In genomic region chr16:67393111-67393789, GRCh38 we compare ENCODE assay signal across 7 cellular contexts. TPM values are rescaled to one million over a fixed set of nuclear protein-coding genes. Genes with fewer than 3 reads are reported as not detected.
DNase-seq lines count a peak whose midpoint lies in the region; ATAC-seq and TF ChIP-seq lines count a peak whose summit lies in the region.

TSS of gene TPPP3 (minus strand) at chr16:67393498. CDS start at chr16:67391111, 2,387 bp downstream.

- H3K4me3 ChIP-seq in neutrophil (ENCODE audit: low read depth in 1 of 2, low read length in 1 of 2) (peak within 1 kb of the TSS; percentile 31 to 49), upper lobe of right lung (peak within 1 kb of the TSS; percentile 42)

- intact Hi-C loops in cardiac septum (cut with DNase I) (no loop called here), upper lobe of right lung (cut with DNase I) (loop anchor here (10.0 kb wide), 1 partner anchor 118 kb away; the partner anchor contains the start of gene PLEKHG4)

- H3K4me1 ChIP-seq in neutrophil (ENCODE audit: control insufficient read depth in 1 of 2, insufficient read depth in 1 of 2, low read depth in 1 of 2, low read length in 1 of 2) (peaks cover 43 to 49% of the 10 kb centered on the region in 2 experiments), upper lobe of right lung (peaks cover 40% of the 10 kb centered on the region)

- peaks cover 65% of the 10 kb centered on the region for H3K27me3 ChIP-seq in neutrophil
- no peaks in the 10 kb centered on the region for H3K27me3 ChIP-seq in upper lobe of right lung

- H3K36me3 ChIP-seq in neutrophil (no peaks in the 10 kb centered on the region), upper lobe of right lung (no peaks in the 10 kb centered on the region)

- H3K27ac ChIP-seq in neutrophil (no peak within 1 kb of the TSS), upper lobe of right lung (peak within 1 kb of the TSS; percentile 71)

- DNase-seq in NCI-H69 (lab: John Stamatoyannopoulos, UW), result peak; percentile 91
- peak; percentile 34 for DNase-seq in amniotic stem cell (lab: John Stamatoyannopoulos, UW)
- peak; percentile 91 for DNase-seq in cardiac septum (ENCODE audit: low spot score)
- peak; percentile 90 for DNase-seq in upper lobe of right lung
- DNase-seq in GF-D8 (lab: John Stamatoyannopoulos, UW), result no peak

- peak; percentile 77 for ATAC-seq in upper lobe of right lung

- peak; percentile 44 for TF ChIP-seq CTCF in GM12874 (IDR thresholded peaks at IDR 0.05; ENCODE audit: insufficient read depth, low read depth, low read length)
- peak; percentile 21 for TF ChIP-seq CTCF in neutrophil (IDR thresholded peaks at IDR 0.05)
- peak; percentile 74 for TF ChIP-seq CTCF in upper lobe of right lung (IDR thresholded peaks at IDR 0.05)

- H3K9me3 ChIP-seq in neutrophil, result no peaks in the 10 kb centered on the region
- H3K9me3 ChIP-seq in upper lobe of right lung, result no peaks in the 10 kb centered on the region

RNA-seq across cellular contexts. Expression of gene TPPP3, which starts in this region (rescaled TPM):
- total RNA-seq in cardiac septum (9.6 TPM), upper lobe of right lung (29.7 TPM)

Comparison
In these comparisons a context has a peak if more than half of its experiments do, and no peak if none do; other contexts are left out.
1. CTCF ChIP-seq: peak in every context shown above with its lines; median percentile 74 in upper lobe of right lung; 44 in GM12874; 21 in neutrophil.